Comparison of ENCODE assay signal across 19 cellular contexts in genomic region chrX:22742174-22742573, GRCh38.
DNase-seq lines count a peak whose midpoint lies in the region; ATAC-seq, FAIRE-seq and TF ChIP-seq lines count a peak whose summit lies in the region.
"Had no signal": no experiment of that assay in that cellular context is flagged by ENCODE, and none has a peak within 500 bp of the region (broad histone marks: within the 10 kb centered on the region; RNA-seq: fewer than 3 reads in every experiment).

No MANE protein-coding gene starts in this region.

- no peak overlapping the region for H3K14ac ChIP-seq in H1 (ENCODE audit: insufficient read length)
- H3K14ac ChIP-seq in neuronal stem cell (ENCODE audit: low read length) = no peak overlapping the region

- ATAC-seq in HG03196 (IDR thresholded peaks at IDR 0.05; ENCODE audit: unreplicated experiment) (no peak), HG02885 (IDR thresholded peaks at IDR 0.05; ENCODE audit: poor library complexity, unreplicated experiment) (no peak), GM18868 (IDR thresholded peaks at IDR 0.05; ENCODE audit: unreplicated experiment) (no peak)
- ATAC-seq: effector memory CD8-positive, alpha-beta T cell; right cardiac atrium had no signal

- TF ChIP-seq CTCF in H1 (IDR thresholded peaks at IDR 0.05; ENCODE audit: control extremely low read depth in 1 of 3, insufficient read depth in 1 of 3, low read depth in 1 of 3, low read length in 3 of 3) = no peak
- TF ChIP-seq CTCF in osteoblast (IDR thresholded peaks at IDR 0.05; ENCODE audit: extremely low read depth, low read depth, low read length) = no peak

- no peak for TF ChIP-seq EP300 in H1 (IDR thresholded peaks at IDR 0.05; ENCODE audit: borderline replicate concordance in 1 of 2, low read depth in 2 of 2, low read length in 2 of 2)

- H2BK20ac ChIP-seq in H1 (ENCODE audit: low read length) = no peak overlapping the region

- no peaks in the 10 kb centered on the region for H3K79me1 ChIP-seq in H1 (ENCODE audit: low read depth, low read length)
- H3K79me1 ChIP-seq in neuronal stem cell (ENCODE audit: low read depth, low read length) = no peaks in the 10 kb centered on the region

- H3K79me2 ChIP-seq in H1 (ENCODE audit: control insufficient read depth in 1 of 2, insufficient read depth in 2 of 2, low read length in 2 of 2) (no peaks in the 10 kb centered on the region), osteoblast (ENCODE audit: insufficient read depth, low read length) (no peaks in the 10 kb centered on the region)

- H3K9ac ChIP-seq in H1 (replicated peaks in 1 of 4; ENCODE audit: extremely low read depth in 1 of 4, low read depth in 3 of 4, low read length in 3 of 4) (no peak overlapping the region), neuronal stem cell (ENCODE audit: low read depth, low read length, poor library complexity) (no peak overlapping the region)

- H4K20me1 ChIP-seq in H1 (replicated peaks in 1 of 2; ENCODE audit: control insufficient read depth in 1 of 2, insufficient read depth in 2 of 2, low read length in 2 of 2) (no peaks in the 10 kb centered on the region), osteoblast (ENCODE audit: insufficient read depth, low read length) (no peaks in the 10 kb centered on the region)

- DNase-seq in EL = peak; percentile 34
- peak; percentile 28 for DNase-seq in NCI-H460 (ENCODE audit: extremely low read depth, low read depth)
- DNase-seq in H1 (ENCODE audit: low read depth in 1 of 2, low spot score in 2 of 2) = no peak
- DNase-seq in osteoblast (ENCODE audit: insufficient read length, low spot score, missing footprints) = no peak
- DNase-seq in neuronal stem cell (ENCODE audit: low spot score) = no peak
- DNase-seq: activated CD4-positive, alpha-beta T cell treated with anti-CD3 and anti-CD28 coated beads for 4 hours; activated CD8-positive, alpha-beta memory T cell treated with anti-CD3 and anti-CD28 coated beads, Interleukin-2, amount 50 U/mL, for 48 hours; activated naive CD4-positive, alpha-beta T cell treated with Interleukin-2 at 50 U/mL for 16 hours; DND-41; effector memory CD8-positive, alpha-beta T cell; KG1; mesendoderm; NCI-H1417 treated with DMSO at 0.1 percent for 48 hours; right cardiac atrium; stimulated activated CD4-positive, alpha-beta T cell treated with anti-CD3 and anti-CD28 coated beads, Interleukin-2, amount 100 ng/mL, for 48 hours; testis had no signal

- WGBS in H1 (ENCODE audit: extremely low coverage in 1 of 2, insufficient coverage in 1 of 2, insufficient read length in 1 of 2, insufficient replicate concordance in 2 of 2, low coverage in 1 of 2, low lambda C conversion rate in 2 of 2, missing lambda C conversion rate in 1 of 2), 2 experiments = 88% methylated on average over 1 of the region's 1 CpG; no CpG with 5 or more reads in 1 of the 2 experiments
- no CpG with 5 or more reads among the region's 1 CpG for WGBS in neuronal stem cell (ENCODE audit: extremely low coverage in 2 of 2, insufficient read length in 2 of 2, insufficient replicate concordance in 1 of 2), 2 donors

- no peak overlapping the region for H4K5ac ChIP-seq in H1 (ENCODE audit: insufficient read length, low read depth, low read length)

- H3K4ac ChIP-seq in H1 (replicated peaks; ENCODE audit: insufficient read length, low read depth, low read length) (no peak overlapping the region), neuronal stem cell (ENCODE audit: low read length) (no peak overlapping the region)

- CTCF ChIA-PET in H1 (lab: Charles Lee; ENCODE audit: partially characterized antibody) = no interaction called here

- H3K9me3 ChIP-seq in H1 (ENCODE audit: insufficient read depth in 2 of 2, low read depth in 1 of 2, low read length in 1 of 2) (no peaks in the 10 kb centered on the region), osteoblast (ENCODE audit: low read depth, low read length) (no peaks in the 10 kb centered on the region), neuronal stem cell (replicated peaks in 1 of 2; ENCODE audit: control insufficient read depth in 2 of 2, insufficient read depth in 1 of 2, low read depth in 1 of 2, low read length in 2 of 2) (no peaks in the 10 kb centered on the region)
- H3K9me3 ChIP-seq: testis had no signal

- TF ChIP-seq RAD21 in H1 (IDR thresholded peaks at IDR 0.05 in 1 of 2, conservative IDR thresholded peaks at IDR 0.05 in 1 of 2; ENCODE audit: low read depth in 2 of 2, low read length in 2 of 2) = no peak

- no peaks in the 10 kb centered on the region for H3K23me2 ChIP-seq in H1 (ENCODE audit: low read depth, low read length)

- H2BK15ac ChIP-seq in H1 (ENCODE audit: low read length) = no peak overlapping the region
- H2BK15ac ChIP-seq in neuronal stem cell (ENCODE audit: low read length) = no peak overlapping the region

- H2BK5ac ChIP-seq in H1 (ENCODE audit: low read depth, low read length) = no peak overlapping the region
- no peak overlapping the region for H2BK5ac ChIP-seq in neuronal stem cell (ENCODE audit: low read length)

- H2AFZ ChIP-seq in H1 (ENCODE audit: low read length) (no peak overlapping the region), osteoblast (ENCODE audit: low read length) (no peak overlapping the region), neuronal stem cell (ENCODE audit: low read length) (no peak overlapping the region)

- POLR2A ChIA-PET in H1 (lab: Charles Lee; ENCODE audit: partially characterized antibody) = no interaction called here

- H2AK5ac ChIP-seq in H1 (ENCODE audit: low read depth, low read length) (no peak overlapping the region), neuronal stem cell (ENCODE audit: low read depth, low read length) (no peak overlapping the region)

- no peak overlapping the region for H3K18ac ChIP-seq in H1 (ENCODE audit: extremely low read depth, low read length)
- H3K18ac ChIP-seq in neuronal stem cell (ENCODE audit: low read length) = no peak overlapping the region

- H3K27me3 ChIP-seq in H1 (replicated peaks in 1 of 4; ENCODE audit: control insufficient read depth in 3 of 4, extremely low read depth in 1 of 4, insufficient read depth in 3 of 4, low read length in 3 of 4) (no peaks in the 10 kb centered on the region), osteoblast (ENCODE audit: insufficient read depth, low read length) (no peaks in the 10 kb centered on the region), neuronal stem cell (ENCODE audit: control insufficient read depth in 3 of 3, insufficient read depth in 3 of 3, low read depth in 1 of 3, low read length in 3 of 3) (no peaks in the 10 kb centered on the region)
- H3K27me3 ChIP-seq: testis had no signal

- no peak overlapping the region for H4K8ac ChIP-seq in H1 (ENCODE audit: extremely low read depth, insufficient read depth, low read length)
- H4K8ac ChIP-seq in neuronal stem cell (ENCODE audit: low read depth, low read length) = no peak overlapping the region

- no peak overlapping the region for H3K4me2 ChIP-seq in H1 (ENCODE audit: insufficient read depth in 1 of 2, low read depth in 2 of 2, low read length in 2 of 2)
- no peak overlapping the region for H3K4me2 ChIP-seq in osteoblast (ENCODE audit: insufficient read depth, low read length)
- no peak overlapping the region for H3K4me2 ChIP-seq in neuronal stem cell (ENCODE audit: insufficient read depth, low read length, poor library complexity, severe bottlenecking)

- TF ChIP-seq POLR2A in H1 (IDR thresholded peaks at IDR 0.05; ENCODE audit: control extremely low read depth in 1 of 2, low read depth in 2 of 2, low read length in 2 of 2) = no peak

- H3K27ac ChIP-seq in H1 (ENCODE audit: low read depth, low read length) (no peak overlapping the region), osteoblast (ENCODE audit: low read depth, low read length) (peak overlapping the region; percentile 46), neuronal stem cell (replicated peaks; ENCODE audit: low read length) (no peak overlapping the region)
- H3K27ac ChIP-seq: testis had no signal

- H2BK12ac ChIP-seq in H1 (ENCODE audit: low read depth, low read length) (no peak overlapping the region), neuronal stem cell (ENCODE audit: low read length) (no peak overlapping the region)

- H3K4me1 ChIP-seq in H1 (replicated peaks in 1 of 4; ENCODE audit: control insufficient read depth in 3 of 4, insufficient read depth in 4 of 4, low read length in 3 of 4) (no peaks in the 10 kb centered on the region), osteoblast (ENCODE audit: insufficient read depth, low read length) (no peaks in the 10 kb centered on the region), neuronal stem cell (ENCODE audit: control insufficient read depth in 2 of 2, insufficient read depth in 1 of 2, low read depth in 1 of 2, low read length in 2 of 2) (no peaks in the 10 kb centered on the region)
- H3K4me1 ChIP-seq: testis had no signal

- H3K23ac ChIP-seq in H1 (ENCODE audit: insufficient read length) = no peak overlapping the region
- H3K23ac ChIP-seq in neuronal stem cell (ENCODE audit: low read depth, low read length, poor library complexity) = no peak overlapping the region

- peak; percentile 13 for FAIRE-seq in H1 (lab: Jason Lieb, UNC)

- no peak overlapping the region for H3K56ac ChIP-seq in H1 (replicated peaks; ENCODE audit: insufficient read length, low read depth, low read length)

- H2BK120ac ChIP-seq in H1 (replicated peaks; ENCODE audit: low read depth, low read length) (no peak overlapping the region), neuronal stem cell (ENCODE audit: low read depth, low read length) (no peak overlapping the region)

- no peak overlapping the region for H3K4me3 ChIP-seq in H1 (ENCODE audit: extremely low read depth in 1 of 4, insufficient read depth in 2 of 4, low read depth in 3 of 4, low read length in 4 of 4)
- H3K4me3 ChIP-seq in osteoblast (ENCODE audit: insufficient read depth, low read length) = no peak overlapping the region
- H3K4me3 ChIP-seq in neuronal stem cell (ENCODE audit: low read length in 2 of 2) = no peak overlapping the region
- H3K4me3 ChIP-seq: testis had no signal

- H3K36me3 ChIP-seq in H1 (ENCODE audit: control insufficient read depth in 2 of 4, insufficient read depth in 4 of 4, low read length in 3 of 4) = no peaks in the 10 kb centered on the region
- H3K36me3 ChIP-seq in osteoblast (ENCODE audit: insufficient read depth, low read length) = no peaks in the 10 kb centered on the region
- no peaks in the 10 kb centered on the region for H3K36me3 ChIP-seq in neuronal stem cell (replicated peaks in 1 of 2; ENCODE audit: control insufficient read depth in 2 of 2, insufficient read depth in 2 of 2, low read length in 2 of 2)

- H4K91ac ChIP-seq in H1 (replicated peaks; ENCODE audit: insufficient read length, low read length) (no peak overlapping the region), neuronal stem cell (ENCODE audit: low read depth, low read length, poor library complexity) (no peak overlapping the region)

TF ChIP-seq in H1, 55 proteins besides CTCF, POLR2A, EP300 and RAD21:
- no peak for TF ChIP-seq PHF8 (conservative IDR thresholded peaks at IDR 0.05; ENCODE audit: low read depth, low read length)
- no peak for TF ChIP-seq CBX8 (IDR thresholded peaks at IDR 0.05; ENCODE audit: borderline replicate concordance, low read depth, low read length)
- no peak for TF ChIP-seq RFX5 (IDR thresholded peaks at IDR 0.05; ENCODE audit: borderline replicate concordance, low read depth, low read length)

Comparison
In these comparisons a context has a peak if more than half of its experiments do, and no peak if none do; other contexts are left out.
1. DNase-seq: peak in EL (single experiment) and NCI-H460 (single experiment); none in H1 (0 of 2), osteoblast (single experiment) and neuronal stem cell (single experiment).